17 cellular contexts compared by ENCODE assay signal in the genomic region with DNA sequence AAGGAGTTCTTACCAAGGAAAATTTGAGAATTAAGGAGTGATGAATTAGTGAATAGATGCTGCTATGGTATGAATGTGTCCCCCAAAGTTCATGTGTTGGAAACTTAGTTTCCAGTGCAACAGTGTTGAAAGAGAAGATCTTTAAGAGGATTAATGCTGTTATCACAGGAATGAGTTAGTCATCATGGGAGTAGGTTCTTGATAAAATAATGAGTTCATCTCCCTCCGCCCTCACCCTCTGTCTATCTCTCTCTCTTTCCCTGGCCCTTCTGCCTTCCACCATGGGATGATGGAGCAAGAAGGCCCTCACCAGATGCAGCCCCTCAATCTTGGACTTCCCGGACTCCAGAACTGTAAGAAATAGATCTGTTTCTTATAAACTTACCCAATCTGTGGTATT.
"Had no signal": no experiment of that assay in that cellular context is flagged by ENCODE, and none has a peak within 500 bp of the region (broad histone marks: within the 10 kb centered on the region; RNA-seq: fewer than 3 reads in every experiment).

No MANE protein-coding gene starts in this region.

- DNase-seq: cortex of kidney; effector memory CD8-positive, alpha-beta T cell; foreskin fibroblast; gastrocnemius medialis; head of caudate nucleus; kidney; natural killer cell; right cardiac atrium; sigmoid colon; stimulated activated CD4-positive, alpha-beta T cell treated with anti-CD3 and anti-CD28 coated beads, Interleukin-2, amount 100 ng/mL, for 24 hours; stimulated activated CD4-positive, alpha-beta T cell treated with anti-CD3 and anti-CD28 coated beads, Interleukin-4, amount 100 ng/mL, for 24 hours; stimulated activated naive CD4-positive, alpha-beta T cell treated with Interleukin-2 at 50 U/mL for 16 hours; transverse colon; upper lobe of right lung; uterus had no signal

- ATAC-seq: effector memory CD8-positive, alpha-beta T cell; gastrocnemius medialis; left lobe of liver; natural killer cell; right cardiac atrium; stimulated activated effector memory CD8-positive, alpha-beta T cell treated with anti-CD3 and anti-CD28 coated beads, Interleukin-12 subunit alpha, Interleukin-12 subunit beta, amount 100 ng/mL, for 72 hours; upper lobe of right lung had no signal
